ENCODE assay signal across 8 cellular contexts in genomic region chr2:105455488-105455991, GRCh38. TPM values are rescaled to one million over a fixed set of nuclear protein-coding genes. Genes with fewer than 3 reads are reported as not detected.
DNase-seq lines count a peak whose midpoint lies in the region; ATAC-seq, FAIRE-seq and TF ChIP-seq lines count a peak whose summit lies in the region.

No MANE protein-coding gene starts in this region.

- H3K36me3 ChIP-seq in astrocyte (ENCODE audit: insufficient read depth, low read length) (no peaks in the 10 kb centered on the region), lung (ENCODE audit: control insufficient read depth in 2 of 2, insufficient read depth in 2 of 2, low read length in 2 of 2) (no peaks in the 10 kb centered on the region), vagina (no peaks in the 10 kb centered on the region)

- TF ChIP-seq POLR2A in vagina (IDR thresholded peaks at IDR 0.05) = no peak

- no peak overlapping the region for H3K4me3 Mint-ChIP-seq in astrocyte (ENCODE audit: unreplicated experiment)

- H3K9me3 ChIP-seq in astrocyte (ENCODE audit: insufficient read depth, low read depth, low read length) (no peaks in the 10 kb centered on the region), lung (ENCODE audit: control insufficient read depth in 2 of 2, insufficient read depth in 1 of 2, low read length in 1 of 2) (no peaks in the 10 kb centered on the region), vagina (no peaks in the 10 kb centered on the region)

- no peak overlapping the region for H3K4me3 ChIP-seq in astrocyte (ENCODE audit: insufficient read depth, low read depth, low read length)
- no peak overlapping the region for H3K4me3 ChIP-seq in lung
- no peak overlapping the region for H3K4me3 ChIP-seq in vagina

- no peaks in the 10 kb centered on the region for H4K20me1 ChIP-seq in astrocyte (ENCODE audit: insufficient read depth, low read length)

- H3K4me1 ChIP-seq in astrocyte (ENCODE audit: insufficient read depth, low read length) = peaks cover 21% of the 10 kb centered on the region
- no peaks in the 10 kb centered on the region for H3K4me1 ChIP-seq in lung (ENCODE audit: control insufficient read depth in 2 of 2, insufficient read depth in 2 of 2, low read length in 2 of 2)
- H3K4me1 ChIP-seq in vagina = peaks cover 14% of the 10 kb centered on the region

- FAIRE-seq in astrocyte (lab: Jason Lieb, UNC) = peak; percentile 41

- no peak overlapping the region for H2AFZ ChIP-seq in astrocyte (ENCODE audit: low read depth, low read length)

- H3K4me2 ChIP-seq in astrocyte (ENCODE audit: low read length) = peak overlapping the region; percentile 54

- no peak for ATAC-seq in lung (ENCODE audit: insufficient read depth, low FRiP score)
- no peak for ATAC-seq in HG02588 (IDR thresholded peaks at IDR 0.05; ENCODE audit: unreplicated experiment)

- peak; percentile 93 for DNase-seq in AG20443 (ENCODE audit: low spot score)
- peak; percentile 5 for DNase-seq in NAMALWA (ENCODE audit: low spot score)
- peak; percentile 99 for DNase-seq in astrocyte (ENCODE audit: low read depth)
- DNase-seq in lung (ENCODE audit: low spot score) = peak; percentile 48
- no peak for DNase-seq in activated CD4-positive, CD25-positive, alpha-beta regulatory T cell treated with anti-CD3 and anti-CD28 coated beads, Interleukin-2, amount 50 U/mL, for 72 hours
- no peak for DNase-seq in 8988T
- no peak for DNase-seq in vagina (ENCODE audit: extremely low spot score in 2 of 2)

- no peaks in the 10 kb centered on the region for H3K79me2 ChIP-seq in astrocyte (ENCODE audit: insufficient read depth, low read length)

- H3K9me3 Mint-ChIP-seq in astrocyte (ENCODE audit: unreplicated experiment) = peaks cover 4% of the 10 kb centered on the region

- peaks cover 3% of the 10 kb centered on the region for H3K27me3 ChIP-seq in astrocyte (ENCODE audit: insufficient read depth, low read length)
- H3K27me3 ChIP-seq in lung (ENCODE audit: control insufficient read depth, insufficient read depth) = no peaks in the 10 kb centered on the region
- no peaks in the 10 kb centered on the region for H3K27me3 ChIP-seq in vagina

- H3K4me1 Mint-ChIP-seq in astrocyte (ENCODE audit: low read depth, unreplicated experiment) = peaks cover 17% of the 10 kb centered on the region

- peaks cover under 1% of the 10 kb centered on the region for H3K27me3 Mint-ChIP-seq in astrocyte (ENCODE audit: low read depth, unreplicated experiment)

- peak overlapping the region; percentile 96 for H3K27ac Mint-ChIP-seq in astrocyte (ENCODE audit: unreplicated experiment)

- 22 to 30% methylated on average over 3 of the region's 3 CpGs for WGBS in lung, 2 donors

- peak overlapping the region; percentile 81 for H3K27ac ChIP-seq in astrocyte (ENCODE audit: low read depth, low read length)
- H3K27ac ChIP-seq in lung (ENCODE audit: low read depth in 1 of 2, low read length in 1 of 2) = no peak overlapping the region
- H3K27ac ChIP-seq in vagina = no peak overlapping the region

- no peak for TF ChIP-seq CTCF in astrocyte (IDR thresholded peaks at IDR 0.05; ENCODE audit: insufficient read depth, low read depth, low read length)
- TF ChIP-seq CTCF in lung (IDR thresholded peaks at IDR 0.05; ENCODE audit: control extremely low read depth, extremely low read depth) = no peak
- TF ChIP-seq CTCF in vagina (IDR thresholded peaks at IDR 0.05) = no peak

- peaks cover 1% of the 10 kb centered on the region for H3K36me3 Mint-ChIP-seq in astrocyte (ENCODE audit: low read depth, unreplicated experiment)

- intact Hi-C loops in vagina (cut with DNase I) = no loop called here

- H3K9ac ChIP-seq in astrocyte (ENCODE audit: low read length) = peak overlapping the region; percentile 39

RNA-seq across cellular contexts. Expression of gene FHL2, which starts 56.7 kb away (rescaled TPM):
- 104 and 115 TPM in 2 replicates for total RNA-seq in astrocyte
- 10 to 100 TPM in 1 of 2 donors, 1 to 10 TPM in 1; 6.8 to 12.8 TPM for total RNA-seq in lung
- polyA plus RNA-seq in lung = 10 to 100 TPM in 1 of 2 donors, 1 to 10 TPM in 1; 6.6 to 10.5 TPM
- total RNA-seq in vagina = 62.1 TPM

Comparison
In these comparisons a context has a peak if more than half of its experiments do, and no peak if none do; other contexts are left out.
1. DNase-seq: peak in AG20443 (single experiment), NAMALWA (single experiment), astrocyte (single experiment) and lung (single experiment); none in activated CD4-positive, CD25-positive, alpha-beta regulatory T cell treated with anti-CD3 and anti-CD28 coated beads, Interleukin-2, amount 50 U/mL, for 72 hours (single experiment), 8988T (single experiment) and vagina (0 of 2).